15 cellular contexts compared by ENCODE assay signal in the genomic region with DNA sequence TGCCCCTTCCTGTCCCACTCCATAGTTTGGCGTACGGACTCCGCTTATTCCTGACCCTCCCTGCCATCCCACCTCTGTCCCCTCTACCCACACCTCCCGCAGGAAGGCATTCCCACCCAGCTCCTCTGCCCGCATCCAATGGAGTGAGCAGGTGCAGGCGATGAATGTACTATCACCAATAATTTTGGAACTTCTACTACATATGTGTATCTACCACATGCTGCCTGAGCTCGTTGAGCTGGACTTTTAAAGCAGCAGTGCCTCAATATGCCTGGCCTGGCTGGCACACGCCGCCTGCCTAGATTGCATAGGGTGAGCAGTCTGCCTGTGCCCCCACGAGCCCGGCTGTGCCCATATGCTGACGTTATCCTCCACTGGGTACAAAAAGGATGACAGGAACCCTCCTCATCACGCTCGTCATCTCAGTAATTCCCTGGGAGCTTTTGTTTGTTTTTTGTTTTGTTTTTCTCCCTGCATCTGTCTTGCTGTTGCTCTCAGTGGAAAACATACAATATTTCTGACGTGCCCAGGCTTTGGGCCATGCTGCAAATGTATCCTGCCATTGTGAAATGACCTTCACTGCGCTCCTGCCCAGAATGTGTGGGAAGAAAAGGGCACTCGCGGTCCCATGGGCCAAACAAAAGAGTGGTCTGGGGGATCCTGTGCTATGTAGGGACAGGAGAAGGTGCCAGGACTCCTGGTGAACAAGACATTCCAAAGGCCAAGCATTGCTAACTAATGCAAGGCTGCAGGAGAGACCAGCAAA.
"Had no signal": no experiment of that assay in that cellular context is flagged by ENCODE, and none has a peak within 500 bp of the region (broad histone marks: within the 10 kb centered on the region; RNA-seq: fewer than 3 reads in every experiment).

No MANE protein-coding gene starts in this region.

- H3K27ac Mint-ChIP-seq: activated T-helper 17 cell treated with anti-CD3 and anti-CD28 coated beads, Interleukin-2, amount 50 U/mL, for 72 hours; nephron progenitor cell; stimulated activated effector memory CD8-positive, alpha-beta T cell treated with anti-CD3 and anti-CD28 coated beads, Interleukin-12 subunit alpha, Interleukin-12 subunit beta, amount 100 ng/mL, for 72 hours; T-cell had no signal

- H3K36me3 Mint-ChIP-seq: stimulated activated effector memory CD8-positive, alpha-beta T cell treated with anti-CD3 and anti-CD28 coated beads, Interleukin-12 subunit alpha, Interleukin-12 subunit beta, amount 100 ng/mL, for 72 hours; T-cell had no signal

- H3K4me3 Mint-ChIP-seq: activated T-helper 17 cell treated with anti-CD3 and anti-CD28 coated beads, Interleukin-2, amount 50 U/mL, for 72 hours; nephron progenitor cell; stimulated activated effector memory CD8-positive, alpha-beta T cell treated with anti-CD3 and anti-CD28 coated beads, Interleukin-12 subunit alpha, Interleukin-12 subunit beta, amount 100 ng/mL, for 72 hours; T-cell had no signal

- H3K27me3 ChIP-seq: esophagus squamous epithelium, pancreas, thyroid gland had no signal

- H3K27me3 Mint-ChIP-seq: T-cell had no signal

- H3K9me3 ChIP-seq: pancreas, thyroid gland had no signal

- H3K4me1 ChIP-seq: pancreas, thyroid gland had no signal

- DNase-seq: activated CD4-positive, alpha-beta T cell treated with anti-CD3 and anti-CD28 coated beads, Interleukin-2, amount 50 U/mL, for 1 hour; activated naive CD4-positive, alpha-beta T cell treated with anti-CD3 and anti-CD28 coated beads, Interleukin-2, amount 50 U/mL, for 16 hours; cortex of kidney; effector CD4-positive, alpha-beta T cell; esophagus squamous epithelium; left ventricle myocardium superior; mesenchymal stem cell; nephron progenitor cell; T-cell; T-helper 9 cell; thyroid gland had no signal

- ATAC-seq: activated T-helper 17 cell treated with anti-CD3 and anti-CD28 coated beads, Interleukin-2, amount 50 U/mL, for 72 hours; left ventricle myocardium superior; T-cell had no signal

- H3K27ac ChIP-seq: esophagus squamous epithelium, pancreas, SK-N-MC, thyroid gland had no signal

- H3K4me3 ChIP-seq: esophagus squamous epithelium, pancreas, SK-N-MC, thyroid gland had no signal

- H3K4me1 Mint-ChIP-seq: activated T-helper 17 cell treated with anti-CD3 and anti-CD28 coated beads, Interleukin-2, amount 50 U/mL, for 72 hours; stimulated activated effector memory CD8-positive, alpha-beta T cell treated with anti-CD3 and anti-CD28 coated beads, Interleukin-12 subunit alpha, Interleukin-12 subunit beta, amount 100 ng/mL, for 72 hours; T-cell had no signal

- H3K36me3 ChIP-seq: esophagus squamous epithelium, pancreas, thyroid gland had no signal
